In genomic region chr19:1929051-1929742, GRCh38 we compare ENCODE assay signal across 8 cellular contexts. TPM values are rescaled to one million over a fixed set of nuclear protein-coding genes. Genes with fewer than 3 reads are reported as not detected.
A peak's percentile ranks its signal among the peaks of the same experiment; 100 is the strongest.
DNase-seq lines count a peak whose midpoint lies in the region; ATAC-seq, FAIRE-seq and TF ChIP-seq lines count a peak whose summit lies in the region.

No MANE protein-coding gene starts in this region.

- no TSS peak for BruUV-seq in PC-9 (replicated peaks; lab: Mats Ljungman, UMichigan)

- H3K4me1 Mint-ChIP-seq in activated T-cell treated with anti-CD3 and anti-CD28 coated beads, Interleukin-2, amount 50 U/mL, for 72 hours (ENCODE audit: low read depth) = peaks cover 17% of the 10 kb centered on the region
- peaks cover 18% of the 10 kb centered on the region for H3K4me1 Mint-ChIP-seq in nephron progenitor cell

- H4K20me1 ChIP-seq in PC-9 (ENCODE audit: insufficient read depth) = no peaks in the 10 kb centered on the region

- DNase-seq in GM10248 (ENCODE audit: extremely low spot score) = peak; percentile 91
- DNase-seq in HTR-8/SVneo (ENCODE audit: insufficient read length, low spot score) = peak; percentile 87
- DNase-seq in PC-9 = peak in 1 of 2 experiments; percentile 71
- peak; percentile 80 to 88 for DNase-seq in activated T-cell treated with anti-CD3 and anti-CD28 coated beads, Interleukin-2, amount 50 U/mL, for 72 hours
- DNase-seq in fibroblast of peridontal ligament (ENCODE audit: extremely low read depth) = peak; percentile 61
- peak; percentile 88 for DNase-seq in nephron progenitor cell
- DNase-seq in stimulated activated naive CD8-positive, alpha-beta T cell treated with anti-CD3 and anti-CD28 coated beads, Interleukin-15, Interleukin-2, amounts not matched to agents 100 U/mL and 50 U/mL, for 24 hours = peak; percentile 90

- peak; percentile 89 to 92 for ATAC-seq in activated T-cell treated with anti-CD3 and anti-CD28 coated beads, Interleukin-2, amount 50 U/mL, for 72 hours (replicated peaks in 1 of 2)
- ATAC-seq in stimulated activated naive CD8-positive, alpha-beta T cell treated with anti-CD3 and anti-CD28 coated beads, Interleukin-15, Interleukin-2, amounts not matched to agents 100 U/mL and 50 U/mL, for 24 hours = peak; percentile 87
- ATAC-seq in GM18498 (IDR thresholded peaks at IDR 0.05; ENCODE audit: unreplicated experiment) = no peak

- no peaks in the 10 kb centered on the region for H3K27me3 Mint-ChIP-seq in activated T-cell treated with anti-CD3 and anti-CD28 coated beads, Interleukin-2, amount 50 U/mL, for 72 hours (ENCODE audit: low read depth)
- H3K27me3 Mint-ChIP-seq in nephron progenitor cell (ENCODE audit: low read depth, poor library complexity) = peaks cover 20% of the 10 kb centered on the region

- POLR2A ChIA-PET in GM10248 (lab: Yijun Ruan, JAX) = interaction anchor here (0.6 kb wide), 1 partner anchor 345 kb away, joined by 4 read pairs; no protein-coding TSS in a partner anchor
- POLR2A ChIA-PET in PC-9 (lab: Charles Lee; ENCODE audit: unreplicated experiment) = no interaction called here

- H3K4me3 Mint-ChIP-seq in activated T-cell treated with anti-CD3 and anti-CD28 coated beads, Interleukin-2, amount 50 U/mL, for 72 hours = peak overlapping the region; percentile 76 to 83
- H3K4me3 Mint-ChIP-seq in nephron progenitor cell = peak overlapping the region; percentile 58

- H2AFZ ChIP-seq in PC-9 = 0 out of 2 replicates have a peak overlapping the region, but pooled peaks have one; percentile 52

- FAIRE-seq in HTR-8/SVneo (lab: Jason Lieb, UNC) = no peak

- peak overlapping the region; percentile 50 for H3K27ac Mint-ChIP-seq in activated T-cell treated with anti-CD3 and anti-CD28 coated beads, Interleukin-2, amount 50 U/mL, for 72 hours
- no peak overlapping the region for H3K27ac Mint-ChIP-seq in nephron progenitor cell

- intact Hi-C loops in PC-9 (cut with micrococcal nuclease; ENCODE audit: unreplicated experiment) = loop anchor here (10.0 kb wide), 1 partner anchor 686 kb away; no protein-coding TSS in a partner anchor

- no peak overlapping the region for H3K27ac ChIP-seq in PC-9

- TF ChIP-seq CTCF in GM10248 (IDR thresholded peaks at IDR 0.05; ENCODE audit: control extremely low read depth, extremely low read depth, low read depth, missing control alignments) = peak; percentile 97
- peak; percentile 76 for TF ChIP-seq CTCF in PC-9 (conservative IDR thresholded peaks at IDR 0.05)
- TF ChIP-seq CTCF in nephron progenitor cell (IDR thresholded peaks at IDR 0.05) = peak; percentile 83

- no peaks in the 10 kb centered on the region for H3K9me3 ChIP-seq in PC-9 (ENCODE audit: insufficient read depth, low read depth)

- H3K9me2 ChIP-seq in PC-9 (ENCODE audit: insufficient read depth) = no peaks in the 10 kb centered on the region

- CTCF ChIA-PET in GM10248 (lab: Yijun Ruan, JAX) = interaction anchor here (0.7 to 3.1 kb wide), 26 partner anchors 8 to 134 kb away, joined by 3 to 9 read pairs (median 4); no protein-coding TSS in a partner anchor
- CTCF ChIA-PET in PC-9 (lab: Charles Lee) = interaction anchor here (0.5 to 0.6 kb wide), 2 partner anchors 111 to 682 kb away, joined by 5 to 9 read pairs; no protein-coding TSS in a partner anchor

- H3K36me3 ChIP-seq in PC-9 (ENCODE audit: low read depth) = no peaks in the 10 kb centered on the region

- no peaks in the 10 kb centered on the region for H3K79me2 ChIP-seq in PC-9 (ENCODE audit: low read depth)

- H3K36me3 Mint-ChIP-seq in activated T-cell treated with anti-CD3 and anti-CD28 coated beads, Interleukin-2, amount 50 U/mL, for 72 hours (ENCODE audit: insufficient read depth in 2 of 2) = peaks cover 3 to 6% of the 10 kb centered on the region in 2 donors
- H3K36me3 Mint-ChIP-seq in nephron progenitor cell (ENCODE audit: low read depth) = peaks cover 10% of the 10 kb centered on the region

- peaks cover 3 to 4% of the 10 kb centered on the region in 2 donors for H3K9me3 Mint-ChIP-seq in activated T-cell treated with anti-CD3 and anti-CD28 coated beads, Interleukin-2, amount 50 U/mL, for 72 hours
- peaks cover 25% of the 10 kb centered on the region for H3K9me3 Mint-ChIP-seq in nephron progenitor cell

- no peaks in the 10 kb centered on the region for H3K27me3 ChIP-seq in PC-9 (ENCODE audit: insufficient read depth, low read depth)

- H3K4me1 ChIP-seq in PC-9 (replicated peaks; ENCODE audit: insufficient read depth) = no peaks in the 10 kb centered on the region

- peak overlapping the region; percentile 84 for H3K4me2 ChIP-seq in PC-9

- peak overlapping the region; percentile 46; the same call in 1 of the 2 replicates for H3K4me3 ChIP-seq in PC-9

- H3F3A ChIP-seq in PC-9 (ENCODE audit: insufficient read depth, low read depth) = no peaks in the 10 kb centered on the region; the same call in 1 of the 2 replicates

RNA-seq across cellular contexts. Expression of gene CSNK1G2, which starts 11.8 kb away (rescaled TPM):
- total RNA-seq in PC-9 (2021) = 58.2 and 58.3 TPM in 2 replicates
- total RNA-seq in activated T-cell treated with anti-CD3 and anti-CD28 coated beads, Interleukin-2, amount 50 U/mL, for 72 hours = 10 to 100 TPM; 63.7 to 66.5 TPM

RNA-seq across cellular contexts. Expression of gene ADAT3, which starts 24.0 kb away (rescaled TPM):
- 7.8 and 10.1 TPM in 2 replicates for total RNA-seq in PC-9 (2021)
- 1 to 10 TPM; 4.2 to 4.5 TPM for total RNA-seq in activated T-cell treated with anti-CD3 and anti-CD28 coated beads, Interleukin-2, amount 50 U/mL, for 72 hours

RNA-seq across cellular contexts. Expression of gene SCAMP4, which starts 24.0 kb away (rescaled TPM):
- total RNA-seq in PC-9 (2021) = 61.7 and 69.8 TPM in 2 replicates
- 10 to 100 TPM; 36.5 to 42.6 TPM for total RNA-seq in activated T-cell treated with anti-CD3 and anti-CD28 coated beads, Interleukin-2, amount 50 U/mL, for 72 hours

RNA-seq across cellular contexts. Expression of gene ABHD17A, which starts 43.9 kb away (rescaled TPM):
- total RNA-seq in PC-9 (2021) = 33.0 and 35.9 TPM in 2 replicates
- 10 to 100 TPM; 84.2 to 92.1 TPM for total RNA-seq in activated T-cell treated with anti-CD3 and anti-CD28 coated beads, Interleukin-2, amount 50 U/mL, for 72 hours
